In the genomic region with DNA sequence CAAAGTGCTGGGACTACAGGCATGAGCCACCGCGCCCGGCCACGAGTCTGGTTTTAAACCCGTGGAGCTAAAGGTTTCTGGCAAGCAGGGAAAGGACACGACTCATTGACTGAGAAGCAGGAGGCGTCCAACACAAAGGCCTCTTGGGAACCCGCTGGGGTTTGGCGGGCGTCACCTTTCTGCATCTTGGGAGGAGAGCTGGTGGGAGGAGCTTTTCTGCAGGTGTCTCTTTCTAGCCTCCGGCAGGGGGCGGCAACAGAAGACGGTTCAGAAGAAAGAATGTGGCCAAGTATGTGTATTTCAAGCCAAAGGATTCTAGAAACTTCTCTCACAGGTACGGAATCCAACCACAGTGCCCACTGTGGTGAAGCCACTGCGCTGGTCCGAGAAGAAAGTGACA, we compare ENCODE assay signal across 8 cellular contexts.
DNase-seq lines count a peak whose midpoint lies in the region; ATAC-seq and TF ChIP-seq lines count a peak whose summit lies in the region.

No MANE protein-coding gene starts in this region.

- H3K9me3 Mint-ChIP-seq in activated naive CD4-positive, alpha-beta T cell treated with anti-CD3 and anti-CD28 coated beads, Interleukin-2, amount 10 ng/mL, durations not matched to agents 7 days and 5 days, result no peaks in the 10 kb centered on the region

- H3K4me1 Mint-ChIP-seq in activated naive CD4-positive, alpha-beta T cell treated with anti-CD3 and anti-CD28 coated beads, Interleukin-2, amount 10 ng/mL, durations not matched to agents 7 days and 5 days, result peaks cover 15% of the 10 kb centered on the region

- H3K4me3 ChIP-seq in AG10803 (ENCODE audit: low read length), result no peak overlapping the region
- H3K4me3 ChIP-seq in HL-60 (replicated peaks; ENCODE audit: insufficient read depth, low read length), result no peak overlapping the region
- H3K4me3 ChIP-seq in SJSA1, result no peak overlapping the region
- H3K4me3 ChIP-seq in cardiac muscle cell, result no peak overlapping the region
- H3K4me3 ChIP-seq in rectal smooth muscle tissue (ENCODE audit: low read length), result no peak overlapping the region

- H3K4me3 Mint-ChIP-seq in activated naive CD4-positive, alpha-beta T cell treated with anti-CD3 and anti-CD28 coated beads, Interleukin-2, amount 10 ng/mL, durations not matched to agents 7 days and 5 days, result no peak overlapping the region

- peak; percentile 61 for DNase-seq in AG10803 (ENCODE audit: low read depth)
- DNase-seq in HL-60 (ENCODE audit: low read depth in 1 of 2, low spot score in 1 of 2), result peak; percentile 14 to 23
- peak in 1 of 2 experiments; percentile 50 for DNase-seq in SJSA1 (ENCODE audit: low read depth in 1 of 2, low spot score in 2 of 2)
- peak; percentile 79 for DNase-seq in activated naive CD4-positive, alpha-beta T cell treated with anti-CD3 and anti-CD28 coated beads, Interleukin-2, amount 10 ng/mL, durations not matched to agents 7 days and 5 days
- DNase-seq in cardiac muscle cell (ENCODE audit: low read depth in 1 of 2, low spot score in 1 of 2), result peak; percentile 82 to 92
- no peak for DNase-seq in OCI-M2 (lab: John Stamatoyannopoulos, UW; ENCODE audit: unreplicated experiment)

- H3K36me3 Mint-ChIP-seq in activated naive CD4-positive, alpha-beta T cell treated with anti-CD3 and anti-CD28 coated beads, Interleukin-2, amount 10 ng/mL, durations not matched to agents 7 days and 5 days, result no peaks in the 10 kb centered on the region

- H3K36me3 ChIP-seq in SJSA1 (no peaks in the 10 kb centered on the region), cardiac muscle cell (no peaks in the 10 kb centered on the region), rectal smooth muscle tissue (ENCODE audit: control insufficient read depth, insufficient read depth, low read length) (no peaks in the 10 kb centered on the region)

- CTCF ChIA-PET in activated naive CD4-positive, alpha-beta T cell treated with anti-CD3 and anti-CD28 coated beads, Interleukin-2, amount 10 ng/mL, durations not matched to agents 7 days and 5 days (lab: Charles Lee), result interaction anchor here (0.7 to 1.9 kb wide), 7 partner anchors 9 to 117 kb away, joined by 3 to 24 read pairs (median 4); a partner anchor contains a TSS

- H3K27ac Mint-ChIP-seq in activated naive CD4-positive, alpha-beta T cell treated with anti-CD3 and anti-CD28 coated beads, Interleukin-2, amount 10 ng/mL, durations not matched to agents 7 days and 5 days, result no peak overlapping the region

- H3K9ac ChIP-seq in rectal smooth muscle tissue (ENCODE audit: low read length), result no peak overlapping the region

- H3K9me3 ChIP-seq in SJSA1 (replicated peaks), result no peaks in the 10 kb centered on the region
- H3K9me3 ChIP-seq in cardiac muscle cell (ENCODE audit: low read depth), result no peaks in the 10 kb centered on the region

- peak; percentile 46 for TF ChIP-seq CTCF in AG10803 (conservative IDR thresholded peaks at IDR 0.05; ENCODE audit: low read length)
- no peak for TF ChIP-seq CTCF in HL-60 (IDR thresholded peaks at IDR 0.05; ENCODE audit: insufficient read depth, low read length)
- TF ChIP-seq CTCF in cardiac muscle cell (IDR thresholded peaks at IDR 0.05; ENCODE audit: low read depth, low read length), result peak; percentile 64

- no peak overlapping the region for H3K27ac ChIP-seq in HL-60 (replicated peaks)
- H3K27ac ChIP-seq in SJSA1, result peak overlapping the region; percentile 70
- peak overlapping the region; percentile 87 for H3K27ac ChIP-seq in cardiac muscle cell
- peak overlapping the region; percentile 16 for H3K27ac ChIP-seq in rectal smooth muscle tissue (ENCODE audit: low read depth, low read length)

- no peaks in the 10 kb centered on the region for H3K27me3 ChIP-seq in HL-60 (ENCODE audit: insufficient read depth, poor library complexity, severe bottlenecking)
- no peaks in the 10 kb centered on the region for H3K27me3 ChIP-seq in SJSA1 (replicated peaks)
- no peaks in the 10 kb centered on the region for H3K27me3 ChIP-seq in cardiac muscle cell
- H3K27me3 ChIP-seq in rectal smooth muscle tissue (ENCODE audit: control insufficient read depth, insufficient read depth, low read length), result no peaks in the 10 kb centered on the region

- H3K4me1 ChIP-seq in SJSA1 (replicated peaks) (peaks cover 39% of the 10 kb centered on the region), cardiac muscle cell (ENCODE audit: low read depth) (peaks cover 32% of the 10 kb centered on the region), rectal smooth muscle tissue (ENCODE audit: control insufficient read depth, insufficient read depth, low read length) (peaks cover 25% of the 10 kb centered on the region)

- H3K27me3 Mint-ChIP-seq in activated naive CD4-positive, alpha-beta T cell treated with anti-CD3 and anti-CD28 coated beads, Interleukin-2, amount 10 ng/mL, durations not matched to agents 7 days and 5 days, result peaks cover 27% of the 10 kb centered on the region

- no peak for ATAC-seq in HG03108 (IDR thresholded peaks at IDR 0.05; ENCODE audit: unreplicated experiment)
